ENCODE assay signal across 1 cellular context in the genomic region with DNA sequence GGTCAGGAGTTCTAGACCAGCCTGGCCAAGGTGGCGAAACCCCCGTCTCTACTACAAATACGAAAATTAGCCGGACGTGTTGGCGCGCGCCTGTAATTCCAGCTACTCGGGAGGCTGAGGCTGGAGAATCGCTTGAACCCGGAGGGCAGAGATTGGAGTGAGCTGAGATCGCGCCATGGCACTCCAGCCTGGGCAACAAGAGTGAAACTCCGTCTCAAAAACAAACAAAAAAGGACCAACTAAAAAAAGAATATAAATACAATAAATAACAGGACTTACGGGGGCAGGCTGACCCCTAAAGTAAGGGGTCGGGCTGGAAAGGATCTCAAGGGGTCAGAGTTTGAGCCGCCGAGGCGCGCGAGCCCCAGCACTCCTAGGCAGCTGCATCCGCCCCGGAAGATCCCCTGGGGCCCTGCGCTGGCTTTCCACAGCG.
TF ChIP-seq lines count a peak whose summit lies in the region.

No MANE protein-coding gene starts in this region.

TF ChIP-seq in GM12878, 131 proteins besides CTCF, POLR2A, EP300 and RAD21 (continued from another document):
- no peak for TF ChIP-seq ZBTB33 (IDR thresholded peaks at IDR 0.05)
- peak in 1 of 2 experiments; percentile 5; a peak in 1 of 4 replicates for TF ChIP-seq IKZF2 (IDR thresholded peaks at IDR 0.05)
- TF ChIP-seq CEBPB (IDR thresholded peaks at IDR 0.05; ENCODE audit: borderline replicate concordance in 1 of 2, low read depth in 2 of 2, low read length in 2 of 2), result no peak
- TF ChIP-seq SMC3 (IDR thresholded peaks at IDR 0.05; ENCODE audit: borderline replicate concordance, low read length), result no peak
- TF ChIP-seq POLR2AphosphoS2 (IDR thresholded peaks at IDR 0.05; ENCODE audit: low read depth, low read length), result no peak
- no peak for TF ChIP-seq ATF7 (IDR thresholded peaks at IDR 0.05; ENCODE audit: low read depth)
- TF ChIP-seq CREM (IDR thresholded peaks at IDR 0.05; ENCODE audit: low read depth), result no peak
- TF ChIP-seq MEF2B (IDR thresholded peaks at IDR 0.05; ENCODE audit: partially characterized antibody, poor library complexity, severe bottlenecking), result peak; percentile 60
- TF ChIP-seq MTA2 (IDR thresholded peaks at IDR 0.05; ENCODE audit: low read depth), result peak; percentile 23; the same call in 1 of the 2 replicates
- peak; percentile 28; the same call in 1 of the 2 replicates for TF ChIP-seq JUNB (IDR thresholded peaks at IDR 0.05)
- TF ChIP-seq REST (IDR thresholded peaks at IDR 0.05; ENCODE audit: low read depth, low read length), result no peak
- no peak for TF ChIP-seq ZNF274 (IDR thresholded peaks at IDR 0.05; ENCODE audit: insufficient read depth, insufficient read length)
TF ChIP-seq in GM12878: peak in this region for 8.
